ENCODE assay signal across 9 cellular contexts in the genomic region with DNA sequence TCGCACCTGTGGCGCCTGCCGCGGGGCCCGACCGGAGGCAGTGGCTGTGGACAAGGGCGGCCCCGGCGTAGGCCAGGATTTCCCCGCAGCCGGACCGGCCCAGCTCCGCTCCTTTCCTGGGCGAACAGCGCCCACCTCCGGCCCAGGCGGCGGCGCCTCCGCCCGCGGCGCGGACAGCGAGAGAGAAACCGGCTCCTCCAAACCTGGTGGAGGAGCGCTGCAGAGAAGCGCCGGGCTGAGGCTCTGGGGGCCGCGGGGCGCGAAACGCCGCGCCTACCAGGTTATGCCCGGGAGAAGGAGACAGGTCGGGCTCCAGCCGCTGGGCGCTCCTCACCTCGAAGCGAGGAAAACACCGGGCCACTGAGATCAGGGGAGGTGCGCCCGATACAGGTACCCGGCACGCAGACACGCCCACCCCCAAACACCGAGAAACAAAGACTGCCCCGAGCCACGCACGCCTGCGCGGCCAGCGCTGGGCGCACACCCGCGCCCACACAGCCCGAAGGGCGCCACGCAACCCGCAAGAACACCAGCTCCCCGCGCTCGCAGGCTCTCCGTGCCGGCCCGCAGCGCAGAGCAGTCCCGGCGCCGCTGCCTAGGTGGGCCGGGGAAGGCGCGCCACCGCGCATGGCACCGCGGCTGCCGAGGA. TPM values are rescaled to one million over a fixed set of nuclear protein-coding genes. Genes with fewer than 3 reads are reported as not detected.
DNase-seq lines count a peak whose midpoint lies in the region; ATAC-seq and TF ChIP-seq lines count a peak whose summit lies in the region.
"Had no signal": no experiment of that assay in that cellular context is flagged by ENCODE, and none has a peak within 500 bp of the region (broad histone marks: within the 10 kb centered on the region; RNA-seq: fewer than 3 reads in every experiment).

No MANE protein-coding gene starts in this region.

- H3K9me3 ChIP-seq in lung (ENCODE audit: control insufficient read depth in 2 of 2, insufficient read depth in 1 of 2, low read length in 1 of 2), result peaks cover 0 to 4% of the 10 kb centered on the region in 2 donors

- peak; percentile 36 for ATAC-seq in HG02885 (IDR thresholded peaks at IDR 0.05; ENCODE audit: poor library complexity, unreplicated experiment)
- peak; percentile 65 for ATAC-seq in lung (ENCODE audit: insufficient read depth, low FRiP score)
- no peak for ATAC-seq in GM21619 (IDR thresholded peaks at IDR 0.05; ENCODE audit: unreplicated experiment)
- ATAC-seq in GM19328 (IDR thresholded peaks at IDR 0.05; ENCODE audit: unreplicated experiment), result no peak

- peaks cover 0 to 31% of the 10 kb centered on the region in 2 donors for H3K4me1 ChIP-seq in lung (ENCODE audit: control insufficient read depth in 2 of 2, insufficient read depth in 2 of 2, low read length in 2 of 2)

- H3K4me3 ChIP-seq in lung, result no peak overlapping the region

- whole genome bisulfite sequencing in lung, 2 donors, result 6 to 12% methylated on average over 67 to 80 of the region's 80 CpGs

- H3K27me3 ChIP-seq in lung (ENCODE audit: control insufficient read depth, insufficient read depth), result no peaks in the 10 kb centered on the region

- H3K36me3 ChIP-seq in lung (ENCODE audit: control insufficient read depth in 2 of 2, insufficient read depth in 2 of 2, low read length in 2 of 2), result no peaks in the 10 kb centered on the region

- no peak overlapping the region for H3K27ac ChIP-seq in lung (ENCODE audit: low read depth in 1 of 2, low read length in 1 of 2)

- DNase-seq in COLO668 (lab: John Stamatoyannopoulos, UW; ENCODE audit: unreplicated experiment) (peak; percentile 40), cerebellum (ENCODE audit: low spot score) (peak; percentile 27), lung (ENCODE audit: low spot score) (no peak), NCI-H524 treated with DMSO at 0.1 percent for 48 hours (lab: John Stamatoyannopoulos, UW) (no peak), activated gamma-delta T cell (lab: John Stamatoyannopoulos, UW) (no peak)

- TF ChIP-seq CTCF in lung (IDR thresholded peaks at IDR 0.05; ENCODE audit: control extremely low read depth, extremely low read depth), result peak; percentile 5

RNA-seq across cellular contexts. Expression of a gene that starts 3.3 kb away (rescaled TPM):
- 15.8 TPM for total RNA-seq in cerebellum
- total RNA-seq in lung, result 1 to 10 TPM; 1.9 to 3.6 TPM
- 1 to 10 TPM; 1.1 to 2.6 TPM for polyA plus RNA-seq in lung
- total RNA-seq: natural killer cell treated with Interleukin-12 subunit alpha and Interleukin-12 subunit beta and Interleukin-15 and Interleukin-18, amount 100 ng/mL, for 72 hours had no signal

Comparison
In these comparisons a context has a peak if more than half of its experiments do, and no peak if none do; other contexts are left out.
1. DNase-seq: peak in COLO668 (single experiment) and cerebellum (single experiment); none in lung (single experiment), NCI-H524 treated with DMSO at 0.1 percent for 48 hours (single experiment) and activated gamma-delta T cell (single experiment).
2. ATAC-seq: peak in HG02885 (single experiment) and lung (single experiment); none in GM21619 (single experiment) and GM19328 (single experiment).